In the genomic region with DNA sequence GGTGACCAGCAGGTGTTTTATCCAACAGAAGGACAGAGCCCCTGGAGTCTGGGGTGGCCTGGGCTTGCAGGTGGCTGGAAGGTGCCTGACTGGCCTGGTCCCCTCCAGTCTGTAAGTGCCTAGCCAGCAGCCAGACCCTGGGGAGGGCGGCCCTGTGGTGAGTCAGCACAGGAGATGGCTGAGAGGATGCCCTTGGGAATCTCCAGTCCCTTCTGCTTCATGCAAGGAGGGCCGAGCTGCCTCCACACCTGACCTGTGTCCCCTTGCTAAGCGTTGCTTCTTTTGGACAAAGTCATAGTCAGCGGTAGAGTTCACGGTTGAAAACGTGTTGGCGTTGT, we compare ENCODE assay signal across 17 cellular contexts. TPM values are rescaled to one million over a fixed set of nuclear protein-coding genes. Genes with fewer than 3 reads are reported as not detected.
DNase-seq lines count a peak whose midpoint lies in the region; ATAC-seq and TF ChIP-seq lines count a peak whose summit lies in the region.
"Had no signal": no experiment of that assay in that cellular context is flagged by ENCODE, and none has a peak within 500 bp of the region (broad histone marks: within the 10 kb centered on the region; RNA-seq: fewer than 3 reads in every experiment).

No MANE protein-coding gene starts in this region.

- no peaks in the 10 kb centered on the region for H3K36me3 ChIP-seq in BLaER1 treated with 17β-estradiol and CSF1 and Interleukin-3, amounts not matched to agents 10 nM and 100 nM
- H3K36me3 ChIP-seq in IMR-90 (ENCODE audit: control insufficient read depth, insufficient read depth, low read length) (no peaks in the 10 kb centered on the region), neuronal stem cell (replicated peaks in 1 of 2; ENCODE audit: control insufficient read depth in 2 of 2, insufficient read depth in 2 of 2, low read length in 2 of 2) (no peaks in the 10 kb centered on the region), upper lobe of right lung (no peaks in the 10 kb centered on the region)

- peak overlapping the region in 6 of 11 experiments; percentile 7 to 41 (median 20); a peak in 5 of 22 replicates for H3K4me2 ChIP-seq in BLaER1 treated with 17β-estradiol and CSF1 and Interleukin-3, amounts not matched to agents 10 nM and 100 nM
- H3K4me2 ChIP-seq in IMR-90 (ENCODE audit: low read depth, low read length) (no peak overlapping the region), neuronal stem cell (ENCODE audit: insufficient read depth, low read length, poor library complexity, severe bottlenecking) (no peak overlapping the region)
- H3K4me2 ChIP-seq: A549 had no signal

- H3K4ac ChIP-seq in IMR-90 (ENCODE audit: low read depth, low read length) (no peak overlapping the region), neuronal stem cell (ENCODE audit: low read length) (no peak overlapping the region)

- H3K4me1 ChIP-seq in BLaER1 treated with 17β-estradiol and CSF1 and Interleukin-3, amounts not matched to agents 10 nM and 100 nM, result peaks cover 12 to 28% (median 21%) of the 10 kb centered on the region in 10 experiments; a peak in 19 of 20 replicates
- H3K4me1 ChIP-seq in IMR-90 (ENCODE audit: control insufficient read depth, insufficient read depth, low read length) (no peaks in the 10 kb centered on the region), neuronal stem cell (ENCODE audit: control insufficient read depth in 2 of 2, insufficient read depth in 1 of 2, low read depth in 1 of 2, low read length in 2 of 2) (peaks cover 0 to 2% of the 10 kb centered on the region in 2 donors), upper lobe of right lung (peaks cover 5% of the 10 kb centered on the region)

- H4K8ac ChIP-seq in IMR-90 (ENCODE audit: low read depth in 2 of 2, low read length in 2 of 2), result no peak overlapping the region
- no peak overlapping the region for H4K8ac ChIP-seq in neuronal stem cell (ENCODE audit: low read depth, low read length)

- H2BK120ac ChIP-seq in IMR-90 (ENCODE audit: low read depth, low read length) (no peak overlapping the region), neuronal stem cell (ENCODE audit: low read depth, low read length) (peak overlapping the region; percentile 30)

- H2BK15ac ChIP-seq in IMR-90 (ENCODE audit: low read depth, low read length) (no peak overlapping the region), neuronal stem cell (ENCODE audit: low read length) (no peak overlapping the region)

- intact Hi-C loops in IMR-90 (cut with micrococcal nuclease), result no loop called here
- intact Hi-C loops in upper lobe of right lung (cut with DNase I), result loop anchor here (10.0 kb wide), 2 partner anchors 146 to 296 kb away; partner anchors contain the start of gene SURF6

- no peak overlapping the region for H3K18ac ChIP-seq in IMR-90 (ENCODE audit: low read depth, low read length)
- peak overlapping the region; percentile 71 for H3K18ac ChIP-seq in neuronal stem cell (ENCODE audit: low read length)

- H2BK12ac ChIP-seq in neuronal stem cell (ENCODE audit: low read length), result no peak overlapping the region

- H3K9ac ChIP-seq in BLaER1 treated with 17β-estradiol and CSF1 and Interleukin-3, amounts not matched to agents 10 nM and 100 nM, result no peak overlapping the region
- no peak overlapping the region for H3K9ac ChIP-seq in IMR-90 (ENCODE audit: low read depth, low read length)
- H3K9ac ChIP-seq in neuronal stem cell (ENCODE audit: low read depth, low read length, poor library complexity), result no peak overlapping the region

- POLR2A ChIA-PET in IMR-90 (lab: Charles Lee; ENCODE audit: unreplicated experiment), result no interaction called here

- no peak overlapping the region for H4K5ac ChIP-seq in IMR-90 (ENCODE audit: low read depth, low read length)

- H3K27ac ChIP-seq in BLaER1 treated with 17β-estradiol and CSF1 and Interleukin-3, amounts not matched to agents 10 nM and 100 nM, result no peak overlapping the region
- H3K27ac ChIP-seq in IMR-90 (ENCODE audit: insufficient read depth, low read length) (no peak overlapping the region), neuronal stem cell (replicated peaks; ENCODE audit: low read length) (no peak overlapping the region), upper lobe of right lung (no peak overlapping the region)
- H3K27ac ChIP-seq: A549, HL-60 had no signal

- ATAC-seq in IMR-90 (ENCODE audit: low read depth), result no peak
- no peak for ATAC-seq in upper lobe of right lung
- ATAC-seq in GM21737 (IDR thresholded peaks at IDR 0.05; ENCODE audit: unreplicated experiment), result no peak

- H3K27me3 ChIP-seq in BLaER1 treated with 17β-estradiol and CSF1 and Interleukin-3, amounts not matched to agents 10 nM and 100 nM, result no peaks in the 10 kb centered on the region
- peaks cover 29% of the 10 kb centered on the region for H3K27me3 ChIP-seq in IMR-90 (ENCODE audit: control insufficient read depth, insufficient read depth, low read length)
- peaks cover 0 to 25% (median 22%) of the 10 kb centered on the region in 3 experiments for H3K27me3 ChIP-seq in neuronal stem cell (ENCODE audit: control insufficient read depth in 3 of 3, insufficient read depth in 3 of 3, low read depth in 1 of 3, low read length in 3 of 3)
- H3K27me3 ChIP-seq in upper lobe of right lung, result peaks cover 14% of the 10 kb centered on the region

- H3K9me3 ChIP-seq in BLaER1 treated with 17β-estradiol and CSF1 and Interleukin-3, amounts not matched to agents 10 nM and 100 nM (replicated peaks in 1 of 11), result no peaks in the 10 kb centered on the region
- H3K9me3 ChIP-seq in IMR-90 (ENCODE audit: control insufficient read depth, insufficient read depth, low read length) (no peaks in the 10 kb centered on the region), neuronal stem cell (replicated peaks in 1 of 2; ENCODE audit: control insufficient read depth in 2 of 2, insufficient read depth in 1 of 2, low read depth in 1 of 2, low read length in 2 of 2) (no peaks in the 10 kb centered on the region), upper lobe of right lung (no peaks in the 10 kb centered on the region)
- H3K9me3 ChIP-seq: A549 had no signal

- in situ Hi-C loops in IMR-90 (cut with MboI; ENCODE audit: low sequenced_read_pairs), result loop anchor here (5.0 kb wide), 1 partner anchor 293 kb away; no protein-coding TSS in a partner anchor

- H2AFZ ChIP-seq in IMR-90 (replicated peaks; ENCODE audit: low read length, poor library complexity) (peak overlapping the region; percentile 51), neuronal stem cell (ENCODE audit: low read length) (no peak overlapping the region)

- no peak overlapping the region for H3K56ac ChIP-seq in IMR-90 (ENCODE audit: extremely low read depth, insufficient read depth, low read length)

- H2BK20ac ChIP-seq in IMR-90 (ENCODE audit: low read depth, low read length), result no peak overlapping the region

- no peaks in the 10 kb centered on the region for H3K9me1 ChIP-seq in IMR-90 (ENCODE audit: insufficient read depth, low read length)

- H4K91ac ChIP-seq in IMR-90 (ENCODE audit: insufficient read depth, low read depth, low read length) (no peak overlapping the region), neuronal stem cell (ENCODE audit: low read depth, low read length, poor library complexity) (no peak overlapping the region)

- CTCF ChIA-PET in IMR-90 (lab: Yijun Ruan, JAX), result interaction anchor here (0.6 kb wide), 1 partner anchor 240 kb away, joined by 3 read pairs; no protein-coding TSS in a partner anchor

- dilution Hi-C loops in IMR-90 (cut with HindIII; ENCODE audit: low sequenced_read_pairs, unreplicated experiment), result no loop called here

- H3K79me1 ChIP-seq in IMR-90 (ENCODE audit: low read depth in 1 of 2, low read length in 2 of 2) (no peaks in the 10 kb centered on the region), neuronal stem cell (ENCODE audit: low read depth, low read length) (no peaks in the 10 kb centered on the region)

- 81% methylated on average over 4 of the region's 7 CpGs; no CpG with 5 or more reads in 1 of the 2 experiments for WGBS in IMR-90 (ENCODE audit: extremely low coverage in 2 of 2, insufficient read length in 1 of 2), 2 experiments
- WGBS in neuronal stem cell (ENCODE audit: extremely low coverage in 2 of 2, insufficient read length in 2 of 2, insufficient replicate concordance in 1 of 2), 2 donors, result no CpG with 5 or more reads among the region's 7 CpGs

- DNase-seq in IMR-90 (no peak), neuronal stem cell (ENCODE audit: low spot score) (no peak), upper lobe of right lung (peak; percentile 38), mucosa of gallbladder (ENCODE audit: low spot score) (no peak), NCI-H524 (lab: John Stamatoyannopoulos, UW) (no peak)
- DNase-seq: C1 segment of cervical spinal cord; CD4-positive, alpha-beta T cell; EL; GOT3; HFFc6 had no signal

- no peak overlapping the region for H2AK9ac ChIP-seq in IMR-90 (replicated peaks; ENCODE audit: low read depth, low read length, poor library complexity)

- H3K4me3 ChIP-seq in BLaER1 treated with 17β-estradiol and CSF1 and Interleukin-3, amounts not matched to agents 10 nM and 100 nM, result no peak overlapping the region
- H3K4me3 ChIP-seq in IMR-90 (ENCODE audit: insufficient read depth, low read depth, low read length) (no peak overlapping the region), neuronal stem cell (ENCODE audit: low read length in 2 of 2) (no peak overlapping the region), upper lobe of right lung (no peak overlapping the region)
- H3K4me3 ChIP-seq: A549, K562 had no signal

- peaks cover 0 to 8% (median 0%) of the 10 kb centered on the region in 11 experiments; a peak in 1 of 22 replicates for H4K20me1 ChIP-seq in BLaER1 treated with 17β-estradiol and CSF1 and Interleukin-3, amounts not matched to agents 10 nM and 100 nM
- no peaks in the 10 kb centered on the region for H4K20me1 ChIP-seq in IMR-90 (ENCODE audit: insufficient read depth, low read length)

- no peak for TF ChIP-seq POLR2A in IMR-90 (IDR thresholded peaks at IDR 0.05; ENCODE audit: low read depth, low read length)

- H3K23ac ChIP-seq in IMR-90 (ENCODE audit: low read depth, low read length) (no peak overlapping the region), neuronal stem cell (ENCODE audit: low read depth, low read length, poor library complexity) (peak overlapping the region; percentile 77)

- H3K14ac ChIP-seq in IMR-90 (replicated peaks; ENCODE audit: low read depth, low read length) (no peak overlapping the region), neuronal stem cell (ENCODE audit: low read length) (no peak overlapping the region)

- H2BK5ac ChIP-seq in IMR-90 (ENCODE audit: low read depth, low read length, poor library complexity, severe bottlenecking) (no peak overlapping the region), neuronal stem cell (ENCODE audit: low read length) (no peak overlapping the region)

- TF ChIP-seq RAD21 in IMR-90 (IDR thresholded peaks at IDR 0.05; ENCODE audit: low read length), result no peak

- H2AK5ac ChIP-seq in IMR-90 (ENCODE audit: low read depth, low read length) (no peak overlapping the region), neuronal stem cell (ENCODE audit: low read depth, low read length) (peak overlapping the region; percentile 70)

- TF ChIP-seq CTCF in IMR-90 (conservative IDR thresholded peaks at IDR 0.05; ENCODE audit: low read depth, low read length) (no peak), upper lobe of right lung (IDR thresholded peaks at IDR 0.05) (no peak)

- BruUV-seq in IMR-90 (replicated peaks; lab: Mats Ljungman, UMichigan), result no TSS peak

RNA-seq across cellular contexts. Expression of gene OBP2B, which starts 20.2 kb away (rescaled TPM):
- total RNA-seq in IMR-90 (2012; rRNA removed) (not detected in 2 replicates), upper lobe of right lung (not detected), mucosa of gallbladder (not detected)
- polyA plus RNA-seq in IMR-90 (2012; rRNA removed), result not detected in 2 replicates
- polyA plus RNA-seq in IMR-90 (2012; cell fraction: cytosol; rRNA removed), result not detected in 2 replicates
- not detected in 2 replicates for polyA plus RNA-seq in IMR-90 (2012; cell fraction: nucleus; rRNA removed; ENCODE audit: low replicate concordance)
- not detected for polyA plus RNA-seq in neuronal stem cell (2013, experiment 1 of 2)
- polyA plus RNA-seq in neuronal stem cell (2013, experiment 2 of 2), result not detected
- total RNA-seq: CD4-positive, alpha-beta T cell; H9; HFFc6; K562 had no signal
- polyA plus RNA-seq: A549, AG04450, K562 had no signal

RNA-seq across cellular contexts. Expression of gene GBGT1, which starts 25.1 kb away (rescaled TPM):
- total RNA-seq in IMR-90 (2012; rRNA removed) (0.83 and 1.8 TPM in 2 replicates), upper lobe of right lung (27.4 TPM), mucosa of gallbladder (26.5 TPM)
- polyA plus RNA-seq in IMR-90 (2012; rRNA removed), result 2.4 and 3.2 TPM in 2 replicates
- 4.8 and 4.9 TPM in 2 replicates for polyA plus RNA-seq in IMR-90 (2012; cell fraction: cytosol; rRNA removed)
- polyA plus RNA-seq in IMR-90 (2012; cell fraction: nucleus; rRNA removed; ENCODE audit: low replicate concordance), result 7.1 and 11.3 TPM in 2 replicates
- 2.2 TPM for polyA plus RNA-seq in neuronal stem cell (2013, experiment 1 of 2)
- 1.8 TPM for polyA plus RNA-seq in neuronal stem cell (2013, experiment 2 of 2)

Comparison
In these comparisons a context has a peak if more than half of its experiments do, and no peak if none do; other contexts are left out.
1. H3K4me2 ChIP-seq: peak in BLaER1 treated with 17β-estradiol and CSF1 and Interleukin-3, amounts not matched to agents 10 nM and 100 nM (6 of 11); none in IMR-90 (single experiment) and neuronal stem cell (single experiment).